Comparison of ENCODE assay signal across 1 cellular context in the genomic region with DNA sequence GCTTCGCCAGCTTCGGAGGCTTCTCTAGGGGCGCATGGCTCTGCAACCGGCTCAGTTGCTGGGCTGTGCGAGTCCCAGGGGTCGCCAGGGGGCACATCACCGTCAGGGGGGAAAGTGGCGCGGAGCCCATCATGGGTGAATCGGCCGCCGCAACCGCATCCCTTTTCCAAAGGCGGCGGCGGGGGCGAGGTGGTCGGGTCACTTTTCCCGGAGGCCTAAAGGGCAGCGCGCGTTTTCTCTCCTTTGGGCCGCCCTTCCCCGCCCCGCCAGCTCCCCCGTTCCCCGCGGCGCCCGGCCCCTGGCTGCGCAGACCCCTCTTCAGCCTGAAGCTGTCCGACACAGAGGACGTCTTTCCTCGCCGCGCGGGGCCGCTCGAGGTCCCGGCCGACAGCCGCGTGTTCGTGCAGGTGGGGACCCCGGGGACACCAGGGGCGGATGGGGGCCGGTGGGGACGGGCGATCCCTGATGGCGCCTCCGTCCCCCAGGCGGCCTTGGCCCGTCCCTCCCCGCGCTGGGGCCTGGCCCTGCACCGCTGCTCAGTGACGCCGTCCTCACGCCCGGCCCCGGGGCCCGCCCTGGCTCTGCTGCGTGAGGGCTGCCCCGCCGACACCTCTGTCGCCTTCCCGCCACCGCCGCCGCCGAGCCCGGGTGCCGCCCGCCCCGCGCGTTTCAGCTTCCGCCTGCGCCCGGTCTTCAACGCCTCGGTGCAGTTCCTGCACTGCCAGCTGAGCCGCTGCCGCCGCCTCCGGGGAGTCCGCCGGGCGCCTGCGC.
TF ChIP-seq lines count a peak whose summit lies in the region.

No MANE protein-coding gene starts in this region.

TF ChIP-seq in HepG2, 621 proteins besides CTCF, POLR2A, EP300 and RAD21 (continued from another document and continues in another):
- TF ChIP-seq, protein P1, sequence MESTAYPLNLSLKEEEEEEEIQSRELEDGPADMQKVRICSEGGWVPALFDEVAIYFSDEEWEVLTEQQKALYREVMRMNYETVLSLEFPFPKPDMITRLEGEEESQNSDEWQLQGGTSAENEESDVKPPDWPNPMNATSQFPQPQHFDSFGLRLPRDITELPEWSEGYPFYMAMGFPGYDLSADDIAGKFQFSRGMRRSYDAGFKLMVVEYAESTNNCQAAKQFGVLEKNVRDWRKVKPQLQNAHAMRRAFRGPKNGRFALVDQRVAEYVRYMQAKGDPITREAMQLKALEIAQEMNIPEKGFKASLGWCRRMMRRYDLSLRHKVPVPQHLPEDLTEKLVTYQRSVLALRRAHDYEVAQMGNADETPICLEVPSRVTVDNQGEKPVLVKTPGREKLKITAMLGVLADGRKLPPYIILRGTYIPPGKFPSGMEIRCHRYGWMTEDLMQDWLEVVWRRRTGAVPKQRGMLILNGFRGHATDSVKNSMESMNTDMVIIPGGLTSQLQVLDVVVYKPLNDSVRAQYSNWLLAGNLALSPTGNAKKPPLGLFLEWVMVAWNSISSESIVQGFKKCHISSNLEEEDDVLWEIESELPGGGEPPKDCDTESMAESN (CRISPR knock-in tag; conservative IDR thresholded peaks at IDR 0.05): no peak; the same call in none of the 2 replicates
- no peak for TF ChIP-seq NR3C1 (CRISPR knock-in tag; IDR thresholded peaks at IDR 0.05)
- no peak for TF ChIP-seq MAFF (IDR thresholded peaks at IDR 0.05; ENCODE audit: low read depth, low read length)
- TF ChIP-seq SKI (IDR thresholded peaks at IDR 0.05; ENCODE audit: partially characterized antibody): peak; percentile 35
- peak; percentile 66; the same call in 1 of the 2 replicates for TF ChIP-seq SP4 (CRISPR knock-in tag; IDR thresholded peaks at IDR 0.05)
- no peak for TF ChIP-seq RXRA (CRISPR knock-in tag; IDR thresholded peaks at IDR 0.05)
- no peak for TF ChIP-seq ZNF839 (CRISPR knock-in tag; IDR thresholded peaks at IDR 0.05; ENCODE audit: borderline replicate concordance)
- TF ChIP-seq, protein P2, sequence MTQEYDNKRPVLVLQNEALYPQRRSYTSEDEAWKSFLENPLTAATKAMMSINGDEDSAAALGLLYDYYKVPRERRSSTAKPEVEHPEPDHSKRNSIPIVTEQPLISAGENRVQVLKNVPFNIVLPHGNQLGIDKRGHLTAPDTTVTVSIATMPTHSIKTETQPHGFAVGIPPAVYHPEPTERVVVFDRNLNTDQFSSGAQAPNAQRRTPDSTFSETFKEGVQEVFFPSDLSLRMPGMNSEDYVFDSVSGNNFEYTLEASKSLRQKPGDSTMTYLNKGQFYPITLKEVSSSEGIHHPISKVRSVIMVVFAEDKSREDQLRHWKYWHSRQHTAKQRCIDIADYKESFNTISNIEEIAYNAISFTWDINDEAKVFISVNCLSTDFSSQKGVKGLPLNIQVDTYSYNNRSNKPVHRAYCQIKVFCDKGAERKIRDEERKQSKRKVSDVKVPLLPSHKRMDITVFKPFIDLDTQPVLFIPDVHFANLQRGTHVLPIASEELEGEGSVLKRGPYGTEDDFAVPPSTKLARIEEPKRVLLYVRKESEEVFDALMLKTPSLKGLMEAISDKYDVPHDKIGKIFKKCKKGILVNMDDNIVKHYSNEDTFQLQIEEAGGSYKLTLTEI (CRISPR knock-in tag; conservative IDR thresholded peaks at IDR 0.05): no peak
- TF ChIP-seq PITX1 (CRISPR knock-in tag; IDR thresholded peaks at IDR 0.05): no peak
- TF ChIP-seq ZNF441 (CRISPR knock-in tag; IDR thresholded peaks at IDR 0.05; ENCODE audit: borderline replicate concordance): peak; percentile 73; the same call in 1 of the 2 replicates
- TF ChIP-seq, protein P3, sequence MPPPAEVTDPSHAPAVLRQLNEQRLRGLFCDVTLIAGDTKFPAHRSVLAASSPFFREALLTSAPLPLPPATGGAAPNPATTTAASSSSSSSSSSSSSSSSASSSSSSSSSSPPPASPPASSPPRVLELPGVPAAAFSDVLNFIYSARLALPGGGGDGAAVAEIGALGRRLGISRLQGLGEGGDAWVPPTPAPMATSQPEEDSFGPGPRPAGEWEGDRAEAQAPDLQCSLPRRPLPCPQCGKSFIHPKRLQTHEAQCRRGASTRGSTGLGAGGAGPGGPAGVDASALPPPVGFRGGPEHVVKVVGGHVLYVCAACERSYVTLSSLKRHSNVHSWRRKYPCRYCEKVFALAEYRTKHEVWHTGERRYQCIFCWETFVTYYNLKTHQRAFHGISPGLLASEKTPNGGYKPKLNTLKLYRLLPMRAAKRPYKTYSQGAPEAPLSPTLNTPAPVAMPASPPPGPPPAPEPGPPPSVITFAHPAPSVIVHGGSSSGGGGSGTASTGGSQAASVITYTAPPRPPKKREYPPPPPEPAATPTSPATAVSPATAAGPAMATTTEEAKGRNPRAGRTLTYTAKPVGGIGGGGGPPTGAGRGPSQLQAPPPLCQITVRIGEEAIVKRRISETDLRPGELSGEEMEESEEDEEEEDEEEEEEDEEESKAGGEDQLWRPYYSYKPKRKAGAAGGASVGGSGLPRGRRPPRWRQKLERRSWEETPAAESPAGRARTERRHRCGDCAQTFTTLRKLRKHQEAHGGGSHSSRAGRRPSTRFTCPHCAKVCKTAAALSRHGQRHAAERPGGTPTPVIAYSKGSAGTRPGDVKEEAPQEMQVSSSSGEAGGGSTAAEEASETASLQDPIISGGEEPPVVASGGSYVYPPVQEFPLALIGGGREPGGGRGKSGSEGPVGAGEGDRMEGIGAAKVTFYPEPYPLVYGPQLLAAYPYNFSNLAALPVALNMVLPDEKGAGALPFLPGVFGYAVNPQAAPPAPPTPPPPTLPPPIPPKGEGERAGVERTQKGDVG (CRISPR knock-in tag; IDR thresholded peaks at IDR 0.05; ENCODE audit: borderline replicate concordance): no peak
- TF ChIP-seq ZNF17 (CRISPR knock-in tag; IDR thresholded peaks at IDR 0.05): no peak
- no peak for TF ChIP-seq ZNF407 (CRISPR knock-in tag; IDR thresholded peaks at IDR 0.05; ENCODE audit: not compliant biosample characterization)
- TF ChIP-seq ZNF225 (CRISPR knock-in tag; IDR thresholded peaks at IDR 0.05): no peak; the same call in 1 of the 2 replicates
- no peak; the same call in 1 of the 2 replicates for TF ChIP-seq ZBTB7B (CRISPR knock-in tag; IDR thresholded peaks at IDR 0.05)
- TF ChIP-seq STAT5B (CRISPR knock-in tag; IDR thresholded peaks at IDR 0.05): no peak
- TF ChIP-seq ZNF430 (CRISPR knock-in tag; IDR thresholded peaks at IDR 0.05): no peak
- no peak for TF ChIP-seq ZNF180 (CRISPR knock-in tag; IDR thresholded peaks at IDR 0.05; ENCODE audit: borderline replicate concordance, low read depth)
- 0 out of 2 replicates have a peak, but pooled peaks have one; percentile 38 for TF ChIP-seq ARNTL (CRISPR knock-in tag; IDR thresholded peaks at IDR 0.05)
- TF ChIP-seq MAF1 (CRISPR knock-in tag; IDR thresholded peaks at IDR 0.05; ENCODE audit: borderline replicate concordance): no peak
- TF ChIP-seq ZBTB42 (CRISPR knock-in tag; IDR thresholded peaks at IDR 0.05): no peak
- no peak for TF ChIP-seq ZNF766 (CRISPR knock-in tag; IDR thresholded peaks at IDR 0.05; ENCODE audit: borderline replicate concordance)
- TF ChIP-seq E2F2 (CRISPR knock-in tag; IDR thresholded peaks at IDR 0.05; ENCODE audit: borderline replicate concordance): no peak
- TF ChIP-seq, protein P4, sequence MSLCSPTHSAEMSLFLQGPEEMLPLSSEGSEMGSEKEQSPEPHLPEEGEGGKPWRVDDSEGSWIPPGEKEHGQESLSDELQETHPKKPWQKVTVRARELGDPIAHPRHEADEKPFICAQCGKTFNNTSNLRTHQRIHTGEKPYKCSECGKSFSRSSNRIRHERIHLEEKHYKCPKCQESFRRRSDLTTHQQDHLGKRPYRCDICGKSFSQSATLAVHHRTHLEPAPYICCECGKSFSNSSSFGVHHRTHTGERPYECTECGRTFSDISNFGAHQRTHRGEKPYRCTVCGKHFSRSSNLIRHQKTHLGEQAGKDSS (CRISPR knock-in tag; IDR thresholded peaks at IDR 0.05; ENCODE audit: borderline replicate concordance, low read depth): 0 out of 2 replicates have a peak, but pooled peaks have one; percentile 22
- TF ChIP-seq ZNF891 (CRISPR knock-in tag; IDR thresholded peaks at IDR 0.05): no peak; the same call in 1 of the 2 replicates
- no peak for TF ChIP-seq U2AF1 (optimal IDR thresholded peaks at IDR 0.05; ENCODE audit: low read depth, low read length)
- TF ChIP-seq HOXA7 (CRISPR knock-in tag; IDR thresholded peaks at IDR 0.05): 0 out of 2 replicates have a peak, but pooled peaks have one; percentile 40
- TF ChIP-seq ZNF205 (CRISPR knock-in tag; IDR thresholded peaks at IDR 0.05): no peak
- no peak for TF ChIP-seq TSC22D2 (CRISPR knock-in tag; IDR thresholded peaks at IDR 0.05; ENCODE audit: borderline replicate concordance)
- TF ChIP-seq KDM5B (CRISPR knock-in tag; IDR thresholded peaks at IDR 0.05; ENCODE audit: borderline replicate concordance): peak; percentile 53
- TF ChIP-seq ISX (CRISPR knock-in tag; conservative IDR thresholded peaks at IDR 0.05): no peak
- TF ChIP-seq ZSCAN25 (CRISPR knock-in tag; IDR thresholded peaks at IDR 0.05): no peak
- TF ChIP-seq ZNF713 (CRISPR knock-in tag; IDR thresholded peaks at IDR 0.05): no peak
- no peak for TF ChIP-seq GTF2F1 (IDR thresholded peaks at IDR 0.05; ENCODE audit: low read length)
- no peak for TF ChIP-seq PHF21A (CRISPR knock-in tag; IDR thresholded peaks at IDR 0.05)
- no peak for TF ChIP-seq AHR (CRISPR knock-in tag; IDR thresholded peaks at IDR 0.05)
- TF ChIP-seq ZNF878 (CRISPR knock-in tag; IDR thresholded peaks at IDR 0.05): no peak
- TF ChIP-seq NFIC (IDR thresholded peaks at IDR 0.05; ENCODE audit: low read length): no peak
- TF ChIP-seq ONECUT2 (CRISPR knock-in tag; IDR thresholded peaks at IDR 0.05): no peak
- TF ChIP-seq, protein P5, sequence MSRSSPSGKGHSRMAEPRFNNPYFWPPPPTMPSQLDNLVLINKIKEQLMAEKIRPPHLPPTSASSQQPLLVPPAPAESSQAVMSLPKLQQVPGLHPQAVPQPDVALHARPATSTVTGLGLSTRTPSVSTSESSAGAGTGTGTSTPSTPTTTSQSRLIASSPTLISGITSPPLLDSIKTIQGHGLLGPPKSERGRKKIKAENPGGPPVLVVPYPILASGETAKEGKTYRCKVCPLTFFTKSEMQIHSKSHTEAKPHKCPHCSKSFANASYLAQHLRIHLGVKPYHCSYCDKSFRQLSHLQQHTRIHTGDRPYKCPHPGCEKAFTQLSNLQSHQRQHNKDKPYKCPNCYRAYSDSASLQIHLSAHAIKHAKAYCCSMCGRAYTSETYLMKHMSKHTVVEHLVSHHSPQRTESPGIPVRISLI (CRISPR knock-in tag; IDR thresholded peaks at IDR 0.05; ENCODE audit: borderline replicate concordance): no peak
- no peak for TF ChIP-seq SRSF4 (IDR thresholded peaks at IDR 0.05; ENCODE audit: low read depth, low read length, poor library complexity, severe bottlenecking)
- 0 out of 2 replicates have a peak, but pooled peaks have one; percentile 64 for TF ChIP-seq CENPT (CRISPR knock-in tag; IDR thresholded peaks at IDR 0.05; ENCODE audit: low read depth)
